ENCODE assay signal across 9 cellular contexts in the genomic region with DNA sequence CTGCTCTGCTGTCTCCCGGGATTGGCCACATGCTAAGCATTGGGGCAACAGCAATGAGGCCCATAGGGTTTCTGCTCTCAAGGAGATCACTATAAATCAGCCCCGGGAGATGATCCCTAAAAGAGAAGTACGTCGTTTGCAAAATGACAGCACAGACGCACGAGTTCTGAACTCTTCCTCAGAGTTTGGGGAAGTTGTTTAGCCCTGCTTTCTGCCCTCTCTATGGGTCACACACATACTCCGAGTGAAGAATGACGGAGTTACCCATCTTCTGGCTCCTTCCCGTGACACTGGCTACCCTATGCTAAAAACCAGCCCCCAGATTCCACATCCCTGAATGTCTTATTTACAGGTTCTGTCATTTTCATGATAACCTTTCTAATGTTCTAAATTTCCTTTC.
DNase-seq lines count a peak whose midpoint lies in the region; ATAC-seq, FAIRE-seq and TF ChIP-seq lines count a peak whose summit lies in the region.
"Had no signal": no experiment of that assay in that cellular context is flagged by ENCODE, and none has a peak within 500 bp of the region (broad histone marks: within the 10 kb centered on the region; RNA-seq: fewer than 3 reads in every experiment).

No MANE protein-coding gene starts in this region.

- ATAC-seq in GM21825 (IDR thresholded peaks at IDR 0.05; ENCODE audit: unreplicated experiment) (peak; percentile 38), left lung (peak; percentile 88)

- peak overlapping the region; percentile 32 for H3K4me2 ChIP-seq in Karpas-422 (ENCODE audit: low read depth, low read length, poor library complexity, severe bottlenecking)

- no peak for TF ChIP-seq CTCF in left lung (IDR thresholded peaks at IDR 0.05)
- no peak for TF ChIP-seq CTCF in stomach (IDR thresholded peaks at IDR 0.05)
- TF ChIP-seq CTCF in colonic mucosa (IDR thresholded peaks at IDR 0.05), result no peak

- 86 to 91% (median 88%) methylated on average over 9 of the region's 9 CpGs for WGBS in stomach, 5 donors

- no peak for DNase-seq in GM12891 (ENCODE audit: insufficient read length, low spot score)
- DNase-seq in Karpas-422, result peak; percentile 49
- DNase-seq in left lung, result peak in 1 of 2 donors; percentile 62
- DNase-seq in stomach, result no peak
- no peak for DNase-seq in activated CD4-positive, alpha-beta T cell treated with anti-CD3 and anti-CD28 coated beads, Interleukin-2, amount 50 U/mL, for 4 hours
- DNase-seq in NCI-H345 (lab: John Stamatoyannopoulos, UW), result no peak
- no peak for DNase-seq in colonic mucosa
- DNase-seq: DMS 273 treated with DMSO at 0.1 percent for 48 hours had no signal

- peak overlapping the region; percentile 60; the same call in 1 of the 2 replicates for H2AFZ ChIP-seq in Karpas-422 (ENCODE audit: low read length)

- FAIRE-seq in GM12891 (lab: Jason Lieb, UNC), result peak; percentile 97

- no peaks in the 10 kb centered on the region for H3K9me2 ChIP-seq in Karpas-422 (replicated peaks; ENCODE audit: insufficient read depth, low read length)

- intact Hi-C loops in left lung (cut with DNase I), result no loop called here
- intact Hi-C loops in stomach (cut with DNase I; ENCODE audit: low total_unique reads), result no loop called here
- intact Hi-C loops in colonic mucosa (cut with DNase I), result no loop called here

- H3K36me3 ChIP-seq in Karpas-422 (ENCODE audit: insufficient read depth, low read length), result no peaks in the 10 kb centered on the region
- H3K36me3 ChIP-seq in left lung, result no peaks in the 10 kb centered on the region
- H3K36me3 ChIP-seq in stomach, result no peaks in the 10 kb centered on the region
- no peaks in the 10 kb centered on the region for H3K36me3 ChIP-seq in colonic mucosa

- no peak for TF ChIP-seq EP300 in stomach (IDR thresholded peaks at IDR 0.05)

- peaks cover 15% of the 10 kb centered on the region for H3K4me1 ChIP-seq in Karpas-422 (ENCODE audit: low read length)
- H3K4me1 ChIP-seq in left lung, result peaks cover 0 to 16% of the 10 kb centered on the region in 2 donors
- peaks cover 0 to 11% (median 7%) of the 10 kb centered on the region in 4 donors for H3K4me1 ChIP-seq in stomach
- no peaks in the 10 kb centered on the region for H3K4me1 ChIP-seq in colonic mucosa

- H3K27me3 ChIP-seq in Karpas-422 (ENCODE audit: low read length) (no peaks in the 10 kb centered on the region), left lung (no peaks in the 10 kb centered on the region), stomach (no peaks in the 10 kb centered on the region), colonic mucosa (no peaks in the 10 kb centered on the region)

- H3K27ac ChIP-seq in Karpas-422 (ENCODE audit: low read length) (no peak overlapping the region), left lung (peak overlapping the region in 1 of 2 donors; percentile 65), stomach (peak overlapping the region in 2 of 5 donors; percentile 59 to 69), colonic mucosa (no peak overlapping the region)

- no peaks in the 10 kb centered on the region for H3K9me3 ChIP-seq in Karpas-422 (ENCODE audit: low read length)
- H3K9me3 ChIP-seq in left lung, result no peaks in the 10 kb centered on the region
- no peaks in the 10 kb centered on the region for H3K9me3 ChIP-seq in stomach
- no peaks in the 10 kb centered on the region for H3K9me3 ChIP-seq in colonic mucosa

- H3K79me2 ChIP-seq in Karpas-422 (ENCODE audit: low read length), result no peaks in the 10 kb centered on the region

- H4K20me1 ChIP-seq in Karpas-422 (ENCODE audit: insufficient read depth, low read depth, low read length), result no peaks in the 10 kb centered on the region

- H3K9ac ChIP-seq in Karpas-422 (ENCODE audit: low read length) (no peak overlapping the region), colonic mucosa (ENCODE audit: low read depth in 2 of 2, low read length in 2 of 2) (no peak overlapping the region)

- TF ChIP-seq POLR2A in GM12891 (IDR thresholded peaks at IDR 0.05; ENCODE audit: low read depth, low read length) (no peak), stomach (IDR thresholded peaks at IDR 0.05) (no peak)

- peak overlapping the region; percentile 33; the same call in 1 of the 2 replicates for H3K4me3 ChIP-seq in Karpas-422 (ENCODE audit: low read length)
- H3K4me3 ChIP-seq in left lung, result no peak overlapping the region
- no peak overlapping the region for H3K4me3 ChIP-seq in stomach
- H3K4me3 ChIP-seq in colonic mucosa, result no peak overlapping the region

TF ChIP-seq in GM12891, 5 proteins besides CTCF, POLR2A, EP300 and RAD21:
- TF ChIP-seq TAF1 (IDR thresholded peaks at IDR 0.05; ENCODE audit: low read depth, low read length), result no peak
- no peak for TF ChIP-seq POU2F2 (IDR thresholded peaks at IDR 0.05; ENCODE audit: low read depth, low read length)
- TF ChIP-seq SPI1 (IDR thresholded peaks at IDR 0.05; ENCODE audit: low read depth, low read length), result peak; percentile 54
